ENCODE assay signal across 8 cellular contexts in the genomic region with DNA sequence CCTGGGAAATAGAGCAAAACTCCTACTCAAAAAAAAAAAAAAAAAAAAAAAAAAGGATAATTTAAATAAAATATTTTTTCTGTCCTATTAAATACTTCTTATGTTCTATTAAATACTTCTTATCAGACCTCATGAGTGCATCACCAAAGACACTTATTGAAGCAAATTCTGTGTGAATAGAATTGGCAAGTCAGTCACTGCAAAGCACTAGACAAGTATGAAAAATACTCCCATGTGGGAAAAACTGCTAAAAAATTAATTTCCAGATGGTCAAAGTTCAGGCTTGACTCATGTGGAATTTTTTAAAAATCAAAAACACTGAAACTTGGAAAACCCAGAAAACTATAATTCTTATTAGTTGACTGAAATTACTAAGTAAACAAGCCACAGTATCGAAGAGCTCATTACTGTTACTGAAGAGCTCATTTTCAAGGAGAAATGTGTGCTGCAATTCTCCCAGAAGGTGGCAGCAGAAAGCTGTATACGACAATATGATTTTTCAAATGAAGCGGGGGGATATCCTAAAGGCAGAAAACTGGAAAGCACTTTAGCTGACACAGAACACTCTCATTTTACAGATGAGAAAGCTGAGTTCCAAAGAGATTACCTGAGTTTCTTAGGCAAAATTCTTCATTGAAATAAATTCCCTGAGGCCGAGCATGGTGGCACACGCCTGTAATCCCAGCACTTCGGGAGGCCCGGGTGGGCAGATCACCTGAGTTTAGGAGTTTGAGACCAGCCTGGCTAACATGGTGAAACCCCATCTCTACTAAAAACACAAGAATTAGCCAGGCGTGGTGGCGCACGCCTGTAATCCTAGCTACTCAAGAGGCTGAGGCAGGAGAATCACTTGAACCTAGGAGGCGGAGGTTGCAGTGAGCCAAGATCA. TPM values are rescaled to one million over a fixed set of nuclear protein-coding genes. Genes with fewer than 3 reads are reported as not detected.
DNase-seq lines count a peak whose midpoint lies in the region; ATAC-seq and TF ChIP-seq lines count a peak whose summit lies in the region.

No MANE protein-coding gene starts in this region.

- no peaks in the 10 kb centered on the region for H3K27me3 Mint-ChIP-seq in T-helper 17 cell

- H3K27ac ChIP-seq in right lobe of liver (no peak overlapping the region), thyroid gland (no peak overlapping the region)

- H3K4me1 Mint-ChIP-seq in T-helper 17 cell: peaks cover 3% of the 10 kb centered on the region

- no peak overlapping the region for H3K27ac Mint-ChIP-seq in T-helper 17 cell

- peak; percentile 72 for ATAC-seq in T-helper 17 cell
- peak; percentile 65 to 82 (median 72) for ATAC-seq in right lobe of liver
- no peak for ATAC-seq in GM18498 (IDR thresholded peaks at IDR 0.05; ENCODE audit: unreplicated experiment)

- TF ChIP-seq POLR2A in right lobe of liver (IDR thresholded peaks at IDR 0.05) (no peak), thyroid gland (IDR thresholded peaks at IDR 0.05) (no peak)

- no peaks in the 10 kb centered on the region for H3K4me1 ChIP-seq in right lobe of liver
- H3K4me1 ChIP-seq in thyroid gland: peaks cover 0 to 4% of the 10 kb centered on the region in 2 donors

- WGBS in right lobe of liver (ENCODE audit: insufficient coverage, low coverage, low lambda C conversion rate, missing lambda C conversion rate): 42% methylated on average over 7 of the region's 11 CpGs
- 42 to 48% methylated on average over 9 to 11 of the region's 11 CpGs for WGBS in thyroid gland, 2 donors

- H3K36me3 ChIP-seq in right lobe of liver (no peaks in the 10 kb centered on the region), thyroid gland (no peaks in the 10 kb centered on the region)

- no peak overlapping the region for H3K4me3 Mint-ChIP-seq in T-helper 17 cell

- no peaks in the 10 kb centered on the region for H3K9me3 ChIP-seq in T-helper 17 cell (ENCODE audit: control insufficient read depth, low read length, poor library complexity, severe bottlenecking)
- H3K9me3 ChIP-seq in right lobe of liver: no peaks in the 10 kb centered on the region
- H3K9me3 ChIP-seq in thyroid gland: no peaks in the 10 kb centered on the region

- H3K4me3 ChIP-seq in AG09309 (ENCODE audit: control insufficient read depth, low read depth, low read length): no peak overlapping the region
- no peak overlapping the region for H3K4me3 ChIP-seq in right lobe of liver
- H3K4me3 ChIP-seq in thyroid gland (replicated peaks in 1 of 3): no peak overlapping the region

- intact Hi-C loops in right lobe of liver (cut with DNase I): loop anchor here (5.0 to 10.0 kb wide), 2 partner anchors 169 to 172 kb away; partner anchors contain the start of gene PLXDC1 (in 2 of the 2)
- intact Hi-C loops in thyroid gland (cut with DNase I): loop anchor here (5.0 to 10.0 kb wide), 3 partner anchors 72 to 262 kb away; partner anchors contain the start of gene PLXDC1

- no peaks in the 10 kb centered on the region for H3K27me3 ChIP-seq in right lobe of liver
- H3K27me3 ChIP-seq in thyroid gland: no peaks in the 10 kb centered on the region

- DNase-seq in AG09309 (ENCODE audit: low read depth) (no peak), NCI-H2081 (lab: John Stamatoyannopoulos, UW) (peak; percentile 77 to 85), T-helper 17 cell (peak in 1 of 3 donors; percentile 31), dedifferentiated amniotic fluid mesenchymal stem cell (ENCODE audit: extremely low spot score) (peak; percentile 58), right lobe of liver (no peak), thyroid gland (peak; percentile 31 to 38)

- no peaks in the 10 kb centered on the region for H3K36me3 Mint-ChIP-seq in T-helper 17 cell (ENCODE audit: low read depth)

- TF ChIP-seq CTCF in AG09309 (IDR thresholded peaks at IDR 0.05; ENCODE audit: control insufficient read depth, insufficient read depth, low read depth, low read length, missing control alignments): peak; percentile 78
- peak; percentile 68 for TF ChIP-seq CTCF in GM12873 (IDR thresholded peaks at IDR 0.05; ENCODE audit: insufficient read depth, low read depth, low read length, missing control alignments)
- peak; percentile 75 to 83 (median 80) for TF ChIP-seq CTCF in right lobe of liver (IDR thresholded peaks at IDR 0.05)
- TF ChIP-seq CTCF in thyroid gland (IDR thresholded peaks at IDR 0.05): peak; percentile 39 to 82 (median 74)

RNA-seq across cellular contexts. Expression of gene FBXO47, which starts 15.9 kb away (rescaled TPM):
- total RNA-seq in T-helper 17 cell (not detected), right lobe of liver (not detected), thyroid gland (not detected)

Comparison
In these comparisons a context has a peak if more than half of its experiments do, and no peak if none do; other contexts are left out.
1. DNase-seq: peak in NCI-H2081 (2 of 2), dedifferentiated amniotic fluid mesenchymal stem cell (single experiment) and thyroid gland (2 of 2); none in AG09309 (single experiment) and right lobe of liver (0 of 3).
2. Peak in every context shown above with its lines, with median percentiles within 50 percentile points of each other: CTCF ChIP-seq.